8 cellular contexts compared by ENCODE assay signal in genomic region chr17:58317421-58318064, GRCh38. TPM values are rescaled to one million over a fixed set of nuclear protein-coding genes. Genes with fewer than 3 reads are reported as not detected.
DNase-seq lines count a peak whose midpoint lies in the region; FAIRE-seq and TF ChIP-seq lines count a peak whose summit lies in the region.

No MANE protein-coding gene starts in this region.

- H3K4me3 ChIP-seq in AG04450 (ENCODE audit: low read depth, low read length) = no peak overlapping the region
- H3K4me3 ChIP-seq in spleen = no peak overlapping the region

- TF ChIP-seq CTCF in AG04450 (IDR thresholded peaks at IDR 0.05; ENCODE audit: low read depth, low read length) (peak; percentile 94), GM13977 (IDR thresholded peaks at IDR 0.05; ENCODE audit: extremely low read depth, insufficient read depth, missing control alignments) (peak; percentile 69), glutamatergic neuron (IDR thresholded peaks at IDR 0.05; ENCODE audit: partially characterized antibody, unreplicated experiment) (peak; percentile 36), spleen (IDR thresholded peaks at IDR 0.05 in 8 of 11, conservative IDR thresholded peaks at IDR 0.05 in 3 of 11) (peak; percentile 63 to 86 (median 82))

- H3K4me1 ChIP-seq in spleen = peaks cover 0 to 19% (median 10%) of the 10 kb centered on the region in 6 donors

- peaks cover 8% of the 10 kb centered on the region for H3K4me1 Mint-ChIP-seq in glutamatergic neuron (ENCODE audit: low read depth, unreplicated experiment)

- WGBS in spleen, 5 donors = 11 to 19% (median 18%) methylated on average over 5 of the region's 5 CpGs

- CTCF ChIA-PET in AG04450 (lab: Charles Lee) = interaction anchor here (0.6 to 6.5 kb wide), 37 partner anchors 8 to 1146 kb away, joined by 3 to 107 read pairs (median 5); partner anchors contain the start of genes HSF5, RNF43, SUPT4H1 and TSPOAP1

- H3K4me3 Mint-ChIP-seq in glutamatergic neuron (ENCODE audit: unreplicated experiment) = no peak overlapping the region

- POLR2A ChIA-PET in AG04450 (lab: Yijun Ruan, JAX) = interaction anchor here (1.1 to 2.1 kb wide), 4 partner anchors 20 to 100 kb away, joined by 4 to 22 read pairs (median 10); partner anchors contain the start of genes RNF43 and SUPT4H1

- peaks cover 4% of the 10 kb centered on the region for H3K27me3 Mint-ChIP-seq in glutamatergic neuron (ENCODE audit: unreplicated experiment)

- H3K9me3 Mint-ChIP-seq in glutamatergic neuron (ENCODE audit: unreplicated experiment) = peaks cover 5% of the 10 kb centered on the region

- TF ChIP-seq POLR2A in spleen (IDR thresholded peaks at IDR 0.05) = no peak

- no peaks in the 10 kb centered on the region for H3K27me3 ChIP-seq in AG04450 (ENCODE audit: control insufficient read depth, insufficient read depth, low read length)
- H3K27me3 ChIP-seq in spleen (replicated peaks in 1 of 7) = no peaks in the 10 kb centered on the region

- H3K9me3 ChIP-seq in AG04450 (ENCODE audit: control insufficient read depth, insufficient read depth, low read length) = no peaks in the 10 kb centered on the region
- no peaks in the 10 kb centered on the region for H3K9me3 ChIP-seq in spleen

- H3K27ac ChIP-seq in AG04450 (ENCODE audit: low read depth, low read length) (no peak overlapping the region), spleen (peak overlapping the region in 7 of 8 donors; percentile 33 to 79 (median 60))

- in situ Hi-C loops in GM13977 (cut with MboI; ENCODE audit: low pct_unique_long_range_greater_than_20kb, low sequenced_read_pairs, unreplicated experiment) = no loop called here

- H3K36me3 Mint-ChIP-seq in glutamatergic neuron (ENCODE audit: unreplicated experiment) = peaks cover 8% of the 10 kb centered on the region

- FAIRE-seq in RCC 7860 (lab: Jason Lieb, UNC) = no peak

- no peak overlapping the region for H3K27ac Mint-ChIP-seq in glutamatergic neuron (ENCODE audit: unreplicated experiment)

- H3K36me3 ChIP-seq in spleen = peaks cover 0 to 27% (median 0%) of the 10 kb centered on the region in 6 donors

- intact Hi-C loops in spleen (cut with DNase I; ENCODE audit: low total_unique reads) = loop anchor here (10.0 kb wide), 1 partner anchor 97 kb away; the partner anchor contains the start of gene RNF43

- DNase-seq in AG04450 (ENCODE audit: low read depth, low spot score) (peak; percentile 43), GM13977 (ENCODE audit: low spot score) (peak; percentile 80), HK-2 (ENCODE audit: unreplicated experiment) (peak; percentile 79), RCC 7860 (ENCODE audit: low spot score) (peak; percentile 53), glutamatergic neuron (peak; percentile 49), spleen (peak; percentile 85), MV-4-11 (lab: John Stamatoyannopoulos, UW) (no peak)
- peak; percentile 68 for DNase-seq in activated effector memory CD4-positive, alpha-beta T cell treated with Interleukin-2 at 50 U/mL for 16 hours

RNA-seq across cellular contexts. Expression of gene TSPOAP1, which starts 11.1 kb away (rescaled TPM):
- polyA plus RNA-seq in AG04450 (2011; rRNA removed) (1.5 and 1.7 TPM in 2 replicates), spleen (10 to 100 TPM; 11.5 to 26.5 (median 24.3) TPM)
- polyA minus RNA-seq in AG04450 (2011; rRNA and poly(A)+ RNA removed) = 1.8 and 2.3 TPM in 2 replicates
- total RNA-seq in glutamatergic neuron (ENCODE audit: unreplicated experiment) (39.7 TPM), spleen (10 to 100 TPM; 14.1 to 31.8 (median 18.5) TPM)

RNA-seq across cellular contexts. Expression of gene SUPT4H1, which starts 34.5 kb away (rescaled TPM):
- polyA plus RNA-seq in AG04450 (2011; rRNA removed) (178 and 191 TPM in 2 replicates), spleen (100 to 1,000 TPM in 2 of 3 donors, 10 to 100 TPM in 1; 77.0 to 106 (median 104) TPM)
- polyA minus RNA-seq in AG04450 (2011; rRNA and poly(A)+ RNA removed) = 69.3 and 73.1 TPM in 2 replicates
- total RNA-seq in glutamatergic neuron (ENCODE audit: unreplicated experiment) (82.1 TPM), spleen (10 to 100 TPM; 37.8 to 80.5 (median 64.0) TPM)

RNA-seq across cellular contexts. Expression of gene MPO, which starts 36.8 kb away (rescaled TPM):
- polyA plus RNA-seq in AG04450 (2011; rRNA removed) = not detected in 2 replicates
- not detected in 2 replicates for polyA minus RNA-seq in AG04450 (2011; rRNA and poly(A)+ RNA removed)
- not detected for total RNA-seq in glutamatergic neuron (ENCODE audit: unreplicated experiment)
- 10 to 100 TPM in 5 of 7 donors, 1 to 10 TPM in 2; 5.8 to 75.7 (median 15.2) TPM for total RNA-seq in spleen
- 1 to 10 TPM in 2 of 3 donors, under 1 TPM in 1; 0.52 to 2.2 (median 2.0) TPM for polyA plus RNA-seq in spleen

Comparison
In these comparisons a context has a peak if more than half of its experiments do, and no peak if none do; other contexts are left out.
1. CTCF ChIP-seq: peak in every context shown above with its lines; median percentile 94 in AG04450; 82 in spleen; 69 in GM13977; 36 in glutamatergic neuron.